ENCODE assay signal across 16 cellular contexts in genomic region chr2:2731101-2731850, GRCh38.
"Had no signal": no experiment of that assay in that cellular context is flagged by ENCODE, and none has a peak within 500 bp of the region (broad histone marks: within the 10 kb centered on the region; RNA-seq: fewer than 3 reads in every experiment).

No MANE protein-coding gene starts in this region.

- H3K27ac Mint-ChIP-seq: memory B cell; mesothelial cell of epicardium; natural killer cell; stimulated activated naive B cell treated with anti-CD40 and anti-IgM and Interleukin-4, amounts not matched to agents 10 μg/mL and 1 μg/mL and 100 μg/mL, for 72 hours had no signal

- H3K9me3 Mint-ChIP-seq: mesothelial cell of epicardium; natural killer cell; neural progenitor cell; stimulated activated naive B cell treated with anti-CD40 and anti-IgM and Interleukin-4, amounts not matched to agents 10 μg/mL and 1 μg/mL and 100 μg/mL, for 72 hours had no signal

- H3K36me3 Mint-ChIP-seq: memory B cell; mesothelial cell of epicardium; natural killer cell; neural progenitor cell; stimulated activated naive B cell treated with anti-CD40 and anti-IgM and Interleukin-4, amounts not matched to agents 10 μg/mL and 1 μg/mL and 100 μg/mL, for 72 hours had no signal

- H3K4me1 Mint-ChIP-seq: mesothelial cell of epicardium; natural killer cell; stimulated activated naive B cell treated with anti-CD40 and anti-IgM and Interleukin-4, amounts not matched to agents 10 μg/mL and 1 μg/mL and 100 μg/mL, for 72 hours had no signal

- ATAC-seq: gastrocnemius medialis; lower lobe of right lung; pancreas; right lobe of liver; stimulated activated naive B cell treated with anti-CD40 and anti-IgM and Interleukin-4, amounts not matched to agents 10 μg/mL and 1 μg/mL and 100 μg/mL, for 72 hours had no signal

- DNase-seq: effector CD8-positive, alpha-beta T cell; gastrocnemius medialis; left ventricle myocardium inferior; lower lobe of right lung; natural killer cell; occipital lobe; pancreas; right lobe of liver; stimulated activated CD4-positive, alpha-beta T cell treated with anti-CD3 and anti-CD28 coated beads, Interleukin-15, amount 100 ng/mL, for 24 hours; stimulated activated CD4-positive, alpha-beta T cell treated with anti-CD3 and anti-CD28 coated beads, Interleukin-1b, Interleukin-23, amount 100 ng/mL, for 48 hours; stimulated activated CD4-positive, alpha-beta T cell treated with anti-CD3 and anti-CD28 coated beads, Interleukin-4, amount 100 ng/mL, for 24 hours; stimulated activated naive B cell treated with anti-CD40 and anti-IgM and Interleukin-4, amounts not matched to agents 10 μg/mL and 1 μg/mL and 100 μg/mL, for 72 hours; trophoblast cell had no signal

- H3K4me3 Mint-ChIP-seq: memory B cell; mesothelial cell of epicardium; natural killer cell; neural progenitor cell; stimulated activated naive B cell treated with anti-CD40 and anti-IgM and Interleukin-4, amounts not matched to agents 10 μg/mL and 1 μg/mL and 100 μg/mL, for 72 hours had no signal
